ENCODE assay signal across 1 cellular context in genomic region chr2:108194409-108195132, GRCh38.
TF ChIP-seq lines count a peak whose summit lies in the region.

No MANE protein-coding gene starts in this region.

TF ChIP-seq in SK-N-SH, 30 proteins besides CTCF, POLR2A, EP300 and RAD21 (continued from another document):
- TF ChIP-seq NFIC (IDR thresholded peaks at IDR 0.05; ENCODE audit: borderline replicate concordance) (no peak), YY1 (IDR thresholded peaks at IDR 0.05; ENCODE audit: low read depth) (no peak), RXRA (IDR thresholded peaks at IDR 0.05; ENCODE audit: borderline replicate concordance, low read depth) (no peak)
TF ChIP-seq in SK-N-SH: peak in this region for 0.
